Comparison of ENCODE assay signal across 17 cellular contexts in genomic region chr6:79801362-79801761, GRCh38.
DNase-seq lines count a peak whose midpoint lies in the region; ATAC-seq and TF ChIP-seq lines count a peak whose summit lies in the region.
"Had no signal": no experiment of that assay in that cellular context is flagged by ENCODE, and none has a peak within 500 bp of the region (broad histone marks: within the 10 kb centered on the region; RNA-seq: fewer than 3 reads in every experiment).

No MANE protein-coding gene starts in this region.

- CTCF ChIA-PET in activated CD8-positive, alpha-beta T cell treated with anti-CD3 and anti-CD28 coated beads for 36 hours (lab: Charles Lee), result interaction anchor here (1.2 to 2.0 kb wide), 3 partner anchors 11 to 23 kb away, joined by 3 to 12 read pairs (median 5); no protein-coding TSS in a partner anchor
- CTCF ChIA-PET in activated CD8-positive, alpha-beta T cell treated with anti-CD3 and anti-CD28 coated beads, Interleukin-2, amount 10 ng/mL, durations not matched to agents 7 days and 5 days (lab: Charles Lee), result interaction anchor here (0.9 to 1.7 kb wide), 6 partner anchors 9 to 67 kb away, joined by 3 to 9 read pairs (median 4); no protein-coding TSS in a partner anchor

- POLR2A ChIA-PET in activated CD8-positive, alpha-beta T cell treated with anti-CD3 and anti-CD28 coated beads for 36 hours (lab: Charles Lee), result no interaction called here
- POLR2A ChIA-PET in activated CD8-positive, alpha-beta T cell treated with anti-CD3 and anti-CD28 coated beads, Interleukin-2, amount 10 ng/mL, durations not matched to agents 7 days and 5 days (lab: Charles Lee), result no interaction called here

- no peak overlapping the region for H3K27ac Mint-ChIP-seq in activated CD8-positive, alpha-beta T cell treated with anti-CD3 and anti-CD28 coated beads for 36 hours
- H3K27ac Mint-ChIP-seq in activated CD8-positive, alpha-beta T cell treated with anti-CD3 and anti-CD28 coated beads, Interleukin-2, amount 10 ng/mL, durations not matched to agents 7 days and 5 days, result no peak overlapping the region
- H3K27ac Mint-ChIP-seq in dendritic cell treated with granulocyte-macrophage colony-stimulating factor and Interleukin-4, amounts not matched to agents 40 ng/mL and 50 ng/mL, for 4 days, result peak overlapping the region; percentile 81
- H3K27ac Mint-ChIP-seq in stimulated activated naive CD8-positive, alpha-beta T cell treated with anti-CD3 and anti-CD28 coated beads, Interleukin-15, amount 100 ng/mL, for 72 hours, result no peak overlapping the region
- H3K27ac Mint-ChIP-seq: B cell had no signal

- peaks cover 10% of the 10 kb centered on the region for H3K4me1 Mint-ChIP-seq in activated CD8-positive, alpha-beta T cell treated with anti-CD3 and anti-CD28 coated beads for 36 hours (ENCODE audit: low read depth)
- H3K4me1 Mint-ChIP-seq in activated CD8-positive, alpha-beta T cell treated with anti-CD3 and anti-CD28 coated beads, Interleukin-2, amount 10 ng/mL, durations not matched to agents 7 days and 5 days (ENCODE audit: low read depth), result peaks cover 9% of the 10 kb centered on the region
- H3K4me1 Mint-ChIP-seq in dendritic cell treated with granulocyte-macrophage colony-stimulating factor and Interleukin-4, amounts not matched to agents 40 ng/mL and 50 ng/mL, for 4 days (ENCODE audit: low read depth), result peaks cover 74% of the 10 kb centered on the region
- peaks cover 46% of the 10 kb centered on the region for H3K4me1 Mint-ChIP-seq in stimulated activated naive CD8-positive, alpha-beta T cell treated with anti-CD3 and anti-CD28 coated beads, Interleukin-15, amount 100 ng/mL, for 72 hours
- H3K4me1 Mint-ChIP-seq: B cell had no signal

- intact Hi-C loops in activated CD8-positive, alpha-beta T cell treated with anti-CD3 and anti-CD28 coated beads for 36 hours (cut with micrococcal nuclease), result no loop called here
- intact Hi-C loops in dendritic cell treated with granulocyte-macrophage colony-stimulating factor and Interleukin-4, amounts not matched to agents 40 ng/mL and 50 ng/mL, for 4 days (cut with micrococcal nuclease), result no loop called here

- ATAC-seq in activated CD8-positive, alpha-beta T cell treated with anti-CD3 and anti-CD28 coated beads for 36 hours, result peak; percentile 66
- ATAC-seq in activated CD8-positive, alpha-beta T cell treated with anti-CD3 and anti-CD28 coated beads, Interleukin-2, amount 10 ng/mL, durations not matched to agents 7 days and 5 days, result no peak
- peak; percentile 80 for ATAC-seq in stimulated activated naive CD8-positive, alpha-beta T cell treated with anti-CD3 and anti-CD28 coated beads, Interleukin-15, amount 100 ng/mL, for 72 hours
- no peak for ATAC-seq in HG03175 (IDR thresholded peaks at IDR 0.05; ENCODE audit: unreplicated experiment)
- ATAC-seq: SK-N-SH treated with all-trans-retinoic acid at 6 μM for 48 hours had no signal

- TF ChIP-seq CTCF in activated CD8-positive, alpha-beta T cell treated with anti-CD3 and anti-CD28 coated beads for 36 hours (IDR thresholded peaks at IDR 0.05), result no peak

- H3K4me3 Mint-ChIP-seq in activated CD8-positive, alpha-beta T cell treated with anti-CD3 and anti-CD28 coated beads for 36 hours, result no peak overlapping the region
- no peak overlapping the region for H3K4me3 Mint-ChIP-seq in activated CD8-positive, alpha-beta T cell treated with anti-CD3 and anti-CD28 coated beads, Interleukin-2, amount 10 ng/mL, durations not matched to agents 7 days and 5 days
- no peak overlapping the region for H3K4me3 Mint-ChIP-seq in dendritic cell treated with granulocyte-macrophage colony-stimulating factor and Interleukin-4, amounts not matched to agents 40 ng/mL and 50 ng/mL, for 4 days
- no peak overlapping the region for H3K4me3 Mint-ChIP-seq in stimulated activated naive CD8-positive, alpha-beta T cell treated with anti-CD3 and anti-CD28 coated beads, Interleukin-15, amount 100 ng/mL, for 72 hours
- H3K4me3 Mint-ChIP-seq: B cell had no signal

- H3K27me3 Mint-ChIP-seq in activated CD8-positive, alpha-beta T cell treated with anti-CD3 and anti-CD28 coated beads for 36 hours, result peaks cover 4% of the 10 kb centered on the region
- H3K27me3 Mint-ChIP-seq in activated CD8-positive, alpha-beta T cell treated with anti-CD3 and anti-CD28 coated beads, Interleukin-2, amount 10 ng/mL, durations not matched to agents 7 days and 5 days (ENCODE audit: low read depth), result peaks cover 12% of the 10 kb centered on the region
- H3K27me3 Mint-ChIP-seq in dendritic cell treated with granulocyte-macrophage colony-stimulating factor and Interleukin-4, amounts not matched to agents 40 ng/mL and 50 ng/mL, for 4 days, result peaks cover 6% of the 10 kb centered on the region
- peaks cover 26% of the 10 kb centered on the region for H3K27me3 Mint-ChIP-seq in stimulated activated naive CD8-positive, alpha-beta T cell treated with anti-CD3 and anti-CD28 coated beads, Interleukin-15, amount 100 ng/mL, for 72 hours

- H3K36me3 Mint-ChIP-seq in activated CD8-positive, alpha-beta T cell treated with anti-CD3 and anti-CD28 coated beads for 36 hours (ENCODE audit: low read depth), result no peaks in the 10 kb centered on the region
- H3K36me3 Mint-ChIP-seq in activated CD8-positive, alpha-beta T cell treated with anti-CD3 and anti-CD28 coated beads, Interleukin-2, amount 10 ng/mL, durations not matched to agents 7 days and 5 days (ENCODE audit: low read depth), result no peaks in the 10 kb centered on the region
- no peaks in the 10 kb centered on the region for H3K36me3 Mint-ChIP-seq in dendritic cell treated with granulocyte-macrophage colony-stimulating factor and Interleukin-4, amounts not matched to agents 40 ng/mL and 50 ng/mL, for 4 days (ENCODE audit: low read depth)

- H3K9me3 Mint-ChIP-seq in activated CD8-positive, alpha-beta T cell treated with anti-CD3 and anti-CD28 coated beads for 36 hours, result no peaks in the 10 kb centered on the region
- H3K9me3 Mint-ChIP-seq in activated CD8-positive, alpha-beta T cell treated with anti-CD3 and anti-CD28 coated beads, Interleukin-2, amount 10 ng/mL, durations not matched to agents 7 days and 5 days (ENCODE audit: insufficient read depth), result no peaks in the 10 kb centered on the region
- no peaks in the 10 kb centered on the region for H3K9me3 Mint-ChIP-seq in dendritic cell treated with granulocyte-macrophage colony-stimulating factor and Interleukin-4, amounts not matched to agents 40 ng/mL and 50 ng/mL, for 4 days
- H3K9me3 Mint-ChIP-seq in stimulated activated naive CD8-positive, alpha-beta T cell treated with anti-CD3 and anti-CD28 coated beads, Interleukin-15, amount 100 ng/mL, for 72 hours, result no peaks in the 10 kb centered on the region

- DNase-seq in activated CD8-positive, alpha-beta T cell treated with anti-CD3 and anti-CD28 coated beads for 36 hours, result peak; percentile 25
- DNase-seq in activated CD8-positive, alpha-beta T cell treated with anti-CD3 and anti-CD28 coated beads, Interleukin-2, amount 10 ng/mL, durations not matched to agents 7 days and 5 days, result no peak
- DNase-seq in MV-4-11 (lab: John Stamatoyannopoulos, UW), result peak; percentile 89
- DNase-seq in stimulated activated naive CD8-positive, alpha-beta T cell treated with anti-CD3 and anti-CD28 coated beads, Interleukin-15, amount 100 ng/mL, for 72 hours, result peak in 1 of 2 donors; percentile 29
- no peak for DNase-seq in NCI-H2081 (lab: John Stamatoyannopoulos, UW)
- DNase-seq: KBM-7, MM.1S, NCI-H1105 treated with DMSO at 0.1 percent for 48 hours, NCI-H2029 treated with DMSO at 0.1 percent for 48 hours, NCI-H2171 treated with DMSO at 0.1 percent for 48 hours, NCI-H524 treated with DMSO at 0.1 percent for 48 hours, NCI-H82, Peyer's patch had no signal

Comparison
In these comparisons a context has a peak if more than half of its experiments do, and no peak if none do; other contexts are left out.
1. ATAC-seq: peak in activated CD8-positive, alpha-beta T cell treated with anti-CD3 and anti-CD28 coated beads for 36 hours (single experiment) and stimulated activated naive CD8-positive, alpha-beta T cell treated with anti-CD3 and anti-CD28 coated beads, Interleukin-15, amount 100 ng/mL, for 72 hours (single experiment); none in activated CD8-positive, alpha-beta T cell treated with anti-CD3 and anti-CD28 coated beads, Interleukin-2, amount 10 ng/mL, durations not matched to agents 7 days and 5 days (single experiment) and HG03175 (single experiment).
2. DNase-seq: peak in activated CD8-positive, alpha-beta T cell treated with anti-CD3 and anti-CD28 coated beads for 36 hours (single experiment) and MV-4-11 (single experiment); none in activated CD8-positive, alpha-beta T cell treated with anti-CD3 and anti-CD28 coated beads, Interleukin-2, amount 10 ng/mL, durations not matched to agents 7 days and 5 days (single experiment) and NCI-H2081 (0 of 2).